8 cellular contexts compared by ENCODE assay signal in the genomic region with DNA sequence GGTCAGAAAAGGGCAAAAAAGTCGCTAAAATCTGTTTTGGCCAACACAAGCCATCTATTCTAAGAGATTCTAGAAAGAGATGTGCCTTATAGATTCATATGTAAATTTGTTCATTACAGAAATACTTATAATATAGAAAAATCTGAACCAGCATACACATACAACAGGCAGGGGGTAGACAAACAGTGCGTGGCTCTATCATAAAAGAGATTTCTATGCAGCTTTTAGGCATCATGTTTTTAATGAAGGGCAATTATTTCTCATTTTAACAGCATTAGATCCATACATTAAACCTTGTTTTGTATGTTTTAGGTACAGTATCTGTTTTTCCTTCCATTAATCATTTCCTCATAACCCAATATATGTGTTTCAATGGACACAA. TPM values are rescaled to one million over a fixed set of nuclear protein-coding genes. Genes with fewer than 3 reads are reported as not detected.
DNase-seq lines count a peak whose midpoint lies in the region; ATAC-seq and TF ChIP-seq lines count a peak whose summit lies in the region.

No MANE protein-coding gene starts in this region.

- ATAC-seq in HG02870 (IDR thresholded peaks at IDR 0.05; ENCODE audit: unreplicated experiment) (no peak), WTC11 (no peak)

- peak overlapping the region; percentile 98 for H2AFZ ChIP-seq in OCI-LY1 (ENCODE audit: low read length)

- POLR2A ChIA-PET in WTC11 (lab: Charles Lee): no interaction called here

- TF ChIP-seq CTCF in CD14-positive monocyte (IDR thresholded peaks at IDR 0.05): no peak
- TF ChIP-seq CTCF in OCI-LY1 (IDR thresholded peaks at IDR 0.05; ENCODE audit: low read length): no peak
- no peak for TF ChIP-seq CTCF in dorsolateral prefrontal cortex (IDR thresholded peaks at IDR 0.05 in 54 of 56, conservative IDR thresholded peaks at IDR 0.05 in 2 of 56; ENCODE audit: low read depth in 1 of 56, partially characterized antibody in 56 of 56)
- no peak for TF ChIP-seq CTCF in ovary (IDR thresholded peaks at IDR 0.05)
- TF ChIP-seq CTCF in WTC11 (IDR thresholded peaks at IDR 0.05): no peak

- H3F3A ChIP-seq in OCI-LY1 (ENCODE audit: insufficient read depth, low read length): no peaks in the 10 kb centered on the region

- H3K36me3 ChIP-seq in OCI-LY1 (ENCODE audit: insufficient read depth, low read length) (no peaks in the 10 kb centered on the region; the same call in 1 of the 2 replicates), ovary (no peaks in the 10 kb centered on the region)

- no peaks in the 10 kb centered on the region for H3K9me2 ChIP-seq in OCI-LY1 (ENCODE audit: low read depth, low read length)

- H4K20me1 ChIP-seq in OCI-LY1 (ENCODE audit: insufficient read depth, low read length): no peaks in the 10 kb centered on the region

- no peak for TF ChIP-seq EP300 in ovary (IDR thresholded peaks at IDR 0.05)

- H3K27me3 Mint-ChIP-seq in CD14-positive monocyte (ENCODE audit: low read depth in 3 of 3) (no peaks in the 10 kb centered on the region), WTC11 (ENCODE audit: low read depth) (peaks cover 4% of the 10 kb centered on the region; the same call in 1 of the 2 replicates)

- intact Hi-C loops in CD14-positive monocyte (cut with micrococcal nuclease): no loop called here
- intact Hi-C loops in dorsolateral prefrontal cortex (cut with DNase I): loop anchor here in 1 of 2 donors (2.0 kb wide), 1 partner anchor 14 kb away; no protein-coding TSS in a partner anchor
- intact Hi-C loops in ovary (cut with DNase I): no loop called here

- H3K9me3 ChIP-seq in OCI-LY1 (ENCODE audit: low read length): no peaks in the 10 kb centered on the region; the same call in 1 of the 2 replicates
- no peaks in the 10 kb centered on the region for H3K9me3 ChIP-seq in ovary

- no peak for DNase-seq in CD14-positive monocyte (ENCODE audit: low spot score)
- DNase-seq in dorsolateral prefrontal cortex: no peak
- no peak for DNase-seq in ovary
- DNase-seq in activated gamma-delta T cell (lab: John Stamatoyannopoulos, UW): no peak
- DNase-seq in NCI-H187 treated with DMSO at 0.1 percent for 48 hours (lab: John Stamatoyannopoulos, UW): no peak
- DNase-seq in WTC11 (ENCODE audit: low spot score): no peak

- H3K79me2 ChIP-seq in OCI-LY1 (ENCODE audit: insufficient read depth, low read length): no peaks in the 10 kb centered on the region

- WGBS in ovary, 3 donors: 6 to 11% (median 7%) methylated on average over 2 of the region's 2 CpGs

- H3K27ac ChIP-seq in OCI-LY1 (ENCODE audit: low read depth, low read length, poor library complexity, severe bottlenecking) (no peak overlapping the region), dorsolateral prefrontal cortex (peak overlapping the region in 33 of 59 donors; percentile 23 to 93 (median 83)), ovary (peak overlapping the region; percentile 79 to 86)

- H3K27me3 ChIP-seq in OCI-LY1 (ENCODE audit: insufficient read depth, low read length) (no peaks in the 10 kb centered on the region), dorsolateral prefrontal cortex (no peaks in the 10 kb centered on the region), ovary (no peaks in the 10 kb centered on the region)

- H3K4me3 Mint-ChIP-seq in CD14-positive monocyte: peak overlapping the region; percentile 89 to 99
- H3K4me3 Mint-ChIP-seq in WTC11: no peak overlapping the region

- H3K27ac Mint-ChIP-seq in CD14-positive monocyte (peak overlapping the region; percentile 90 to 100 (median 97)), WTC11 (no peak overlapping the region)

- H3K9ac ChIP-seq in OCI-LY1 (ENCODE audit: low read length): no peak overlapping the region

- no peak for TF ChIP-seq POLR2A in ovary (IDR thresholded peaks at IDR 0.05)

- H3K4me1 Mint-ChIP-seq in CD14-positive monocyte: peaks cover 36% of the 10 kb centered on the region
- H3K4me1 Mint-ChIP-seq in WTC11: no peaks in the 10 kb centered on the region

- peaks cover 24 to 26% of the 10 kb centered on the region in 2 donors for H3K36me3 Mint-ChIP-seq in CD14-positive monocyte
- no peaks in the 10 kb centered on the region for H3K36me3 Mint-ChIP-seq in WTC11

- peaks cover 18% of the 10 kb centered on the region for H3K4me1 ChIP-seq in OCI-LY1 (ENCODE audit: insufficient read depth, low read length, severe bottlenecking)
- peaks cover 4% of the 10 kb centered on the region for H3K4me1 ChIP-seq in ovary (ENCODE audit: insufficient read depth)

- H3K9me3 Mint-ChIP-seq in CD14-positive monocyte (peaks cover 0 to 2% (median 0%) of the 10 kb centered on the region in 7 donors), WTC11 (0 out of 2 replicates have a peak, but pooled peaks cover under 1% of the 10 kb centered on the region)

- no peak overlapping the region for H3K4me3 ChIP-seq in OCI-LY1 (ENCODE audit: low read depth, low read length, poor library complexity, severe bottlenecking)
- peak overlapping the region; percentile 29 to 79 (median 64) for H3K4me3 ChIP-seq in dorsolateral prefrontal cortex
- peak overlapping the region; percentile 58 for H3K4me3 ChIP-seq in ovary

- peak overlapping the region; percentile 70 for H3K4me2 ChIP-seq in OCI-LY1 (ENCODE audit: low read length)

- CTCF ChIA-PET in WTC11 (lab: Charles Lee): no interaction called here

TF ChIP-seq in WTC11, 78 proteins besides CTCF, POLR2A, EP300 and RAD21 (continues in another document):
- TF ChIP-seq, protein P1, sequence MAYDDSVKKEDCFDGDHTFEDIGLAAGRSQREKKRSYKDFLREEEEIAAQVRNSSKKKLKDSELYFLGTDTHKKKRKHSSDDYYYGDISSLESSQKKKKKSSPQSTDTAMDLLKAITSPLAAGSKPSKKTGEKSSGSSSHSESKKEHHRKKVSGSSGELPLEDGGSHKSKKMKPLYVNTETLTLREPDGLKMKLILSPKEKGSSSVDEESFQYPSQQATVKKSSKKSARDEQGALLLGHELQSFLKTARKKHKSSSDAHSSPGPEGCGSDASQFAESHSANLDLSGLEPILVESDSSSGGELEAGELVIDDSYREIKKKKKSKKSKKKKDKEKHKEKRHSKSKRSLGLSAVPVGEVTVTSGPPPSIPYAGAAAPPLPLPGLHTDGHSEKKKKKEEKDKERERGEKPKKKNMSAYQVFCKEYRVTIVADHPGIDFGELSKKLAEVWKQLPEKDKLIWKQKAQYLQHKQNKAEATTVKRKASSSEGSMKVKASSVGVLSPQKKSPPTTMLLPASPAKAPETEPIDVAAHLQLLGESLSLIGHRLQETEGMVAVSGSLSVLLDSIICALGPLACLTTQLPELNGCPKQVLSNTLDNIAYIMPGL (CRISPR knock-in tag; IDR thresholded peaks at IDR 0.05): no peak
- TF ChIP-seq NFYB (CRISPR knock-in tag; conservative IDR thresholded peaks at IDR 0.05; ENCODE audit: low read depth) (no peak), ZNF317 (CRISPR knock-in tag; IDR thresholded peaks at IDR 0.05; ENCODE audit: borderline replicate concordance, low read depth) (no peak), FOXP1 (CRISPR knock-in tag; IDR thresholded peaks at IDR 0.05; ENCODE audit: borderline replicate concordance) (no peak)
- TF ChIP-seq, protein P2, sequence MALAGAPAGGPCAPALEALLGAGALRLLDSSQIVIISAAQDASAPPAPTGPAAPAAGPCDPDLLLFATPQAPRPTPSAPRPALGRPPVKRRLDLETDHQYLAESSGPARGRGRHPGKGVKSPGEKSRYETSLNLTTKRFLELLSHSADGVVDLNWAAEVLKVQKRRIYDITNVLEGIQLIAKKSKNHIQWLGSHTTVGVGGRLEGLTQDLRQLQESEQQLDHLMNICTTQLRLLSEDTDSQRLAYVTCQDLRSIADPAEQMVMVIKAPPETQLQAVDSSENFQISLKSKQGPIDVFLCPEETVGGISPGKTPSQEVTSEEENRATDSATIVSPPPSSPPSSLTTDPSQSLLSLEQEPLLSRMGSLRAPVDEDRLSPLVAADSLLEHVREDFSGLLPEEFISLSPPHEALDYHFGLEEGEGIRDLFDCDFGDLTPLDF (CRISPR knock-in tag; IDR thresholded peaks at IDR 0.05): no peak
- TF ChIP-seq, protein P3, sequence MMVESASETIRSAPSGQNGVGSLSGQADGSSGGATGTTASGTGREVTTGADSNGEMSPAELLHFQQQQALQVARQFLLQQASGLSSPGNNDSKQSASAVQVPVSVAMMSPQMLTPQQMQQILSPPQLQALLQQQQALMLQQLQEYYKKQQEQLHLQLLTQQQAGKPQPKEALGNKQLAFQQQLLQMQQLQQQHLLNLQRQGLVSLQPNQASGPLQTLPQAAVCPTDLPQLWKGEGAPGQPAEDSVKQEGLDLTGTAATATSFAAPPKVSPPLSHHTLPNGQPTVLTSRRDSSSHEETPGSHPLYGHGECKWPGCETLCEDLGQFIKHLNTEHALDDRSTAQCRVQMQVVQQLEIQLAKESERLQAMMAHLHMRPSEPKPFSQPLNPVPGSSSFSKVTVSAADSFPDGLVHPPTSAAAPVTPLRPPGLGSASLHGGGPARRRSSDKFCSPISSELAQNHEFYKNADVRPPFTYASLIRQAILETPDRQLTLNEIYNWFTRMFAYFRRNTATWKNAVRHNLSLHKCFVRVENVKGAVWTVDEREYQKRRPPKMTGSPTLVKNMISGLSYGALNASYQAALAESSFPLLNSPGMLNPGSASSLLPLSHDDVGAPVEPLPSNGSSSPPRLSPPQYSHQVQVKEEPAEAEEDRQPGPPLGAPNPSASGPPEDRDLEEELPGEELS (CRISPR knock-in tag; IDR thresholded peaks at IDR 0.05): no peak

RNA-seq across cellular contexts. Expression of gene BTN3A3, which starts 0.7 kb away (rescaled TPM):
- polyA plus RNA-seq in CD14-positive monocyte (10 to 100 TPM; 17.0 to 24.6 TPM), ovary (10 to 100 TPM; 13.8 to 72.3 TPM)
- total RNA-seq in dorsolateral prefrontal cortex (10 to 100 TPM in 114 of 120 experiments, 1 to 10 TPM in 6; 8.6 to 39.2 (median 16.9) TPM), ovary (10 to 100 TPM; 13.6 to 19.5 (median 18.0) TPM), WTC11 (2021) (4.3 to 4.5 TPM (median 4.5 TPM) in 3 replicates)

RNA-seq across cellular contexts. Expression of gene BTN2A1, which starts 16.8 kb away (rescaled TPM):
- 10 to 100 TPM in 1 of 2 donors, 1 to 10 TPM in 1; 4.3 to 10.8 TPM for polyA plus RNA-seq in CD14-positive monocyte
- total RNA-seq in dorsolateral prefrontal cortex: 10 to 100 TPM; 16.0 to 33.4 (median 24.3) TPM
- total RNA-seq in ovary: 10 to 100 TPM in 6 of 7 donors, 1 to 10 TPM in 1; 9.0 to 23.2 (median 17.7) TPM
- 10 to 100 TPM; 20.5 to 33.3 TPM for polyA plus RNA-seq in ovary
- total RNA-seq in WTC11 (2021): 9.3 to 9.9 TPM (median 9.5 TPM) in 3 replicates

RNA-seq across cellular contexts. Expression of gene BTN3A1, which starts 38.9 kb away (rescaled TPM):
- 10 to 100 TPM; 19.7 to 25.1 TPM for polyA plus RNA-seq in CD14-positive monocyte
- total RNA-seq in dorsolateral prefrontal cortex: 10 to 100 TPM in 87 of 120 experiments, 1 to 10 TPM in 33; 5.7 to 21.3 (median 11.8) TPM
- total RNA-seq in ovary: 10 to 100 TPM; 11.0 to 33.4 (median 18.4) TPM
- polyA plus RNA-seq in ovary: 10 to 100 TPM; 14.5 to 64.5 TPM
- total RNA-seq in WTC11 (2021): 4.5 to 7.3 TPM (median 7.2 TPM) in 3 replicates

RNA-seq across cellular contexts. Expression of gene BTN2A2, which starts 58.1 kb away (rescaled TPM):
- polyA plus RNA-seq in CD14-positive monocyte (1 to 10 TPM; 7.0 to 9.5 TPM), ovary (10 to 100 TPM in 1 of 2 donors, 1 to 10 TPM in 1; 7.3 to 15.1 TPM)
- total RNA-seq in dorsolateral prefrontal cortex (10 to 100 TPM in 15 of 120 experiments, 1 to 10 TPM in 105; 1.7 to 16.5 (median 6.1) TPM), ovary (10 to 100 TPM; 10.7 to 23.0 (median 13.7) TPM), WTC11 (2021) (15.6 to 18.0 TPM (median 16.2 TPM) in 3 replicates)

RNA-seq across cellular contexts. Expression of gene BTN1A1, which starts 59.1 kb away (rescaled TPM):
- polyA plus RNA-seq in CD14-positive monocyte (not detected), ovary (under 1 TPM; 0.02 to 0.05 TPM)
- total RNA-seq in dorsolateral prefrontal cortex (under 1 TPM in 5 of 120 experiments, not detected in 115; 0.17 to 0.28 (median 0.19) TPM), ovary (not detected), WTC11 (2021) (0.14 to 0.15 TPM in 2 of 3 replicates, not detected in the other)
